In genomic region chr7:105010538-105011523, GRCh38 we compare ENCODE assay signal across 8 cellular contexts. TPM values are rescaled to one million over a fixed set of nuclear protein-coding genes. Genes with fewer than 3 reads are reported as not detected.
A peak's percentile ranks its signal among the peaks of the same experiment; 100 is the strongest.
DNase-seq lines count a peak whose midpoint lies in the region; ATAC-seq and TF ChIP-seq lines count a peak whose summit lies in the region.

No MANE protein-coding gene starts in this region.

- no peak overlapping the region for H2AFZ ChIP-seq in osteoblast (ENCODE audit: low read length)

- no peaks in the 10 kb centered on the region for H3K27me3 ChIP-seq in osteoblast (ENCODE audit: insufficient read depth, low read length)

- DNase-seq in RKO (ENCODE audit: low spot score), result peak; percentile 71
- DNase-seq in erythroblast (lab: John Stamatoyannopoulos, UW), result peak; percentile 55 to 59
- DNase-seq in osteoblast (ENCODE audit: insufficient read length, low spot score, missing footprints), result no peak
- DNase-seq in ecto neural progenitor cell (ENCODE audit: low spot score), result no peak
- no peak for DNase-seq in occipital lobe (lab: John Stamatoyannopoulos, UW)

- peaks cover 30% of the 10 kb centered on the region for H4K20me1 ChIP-seq in osteoblast (ENCODE audit: insufficient read depth, low read length)

- peak overlapping the region; percentile 97 for H3K4me2 ChIP-seq in osteoblast (ENCODE audit: insufficient read depth, low read length)

- TF ChIP-seq CTCF in osteoblast (IDR thresholded peaks at IDR 0.05; ENCODE audit: extremely low read depth, low read depth, low read length), result no peak

- peaks cover 9% of the 10 kb centered on the region for H3K36me3 ChIP-seq in osteoblast (ENCODE audit: insufficient read depth, low read length)

- H3K79me2 ChIP-seq in osteoblast (ENCODE audit: insufficient read depth, low read length), result peaks cover 95% of the 10 kb centered on the region

- H3K27ac ChIP-seq in osteoblast (ENCODE audit: low read depth, low read length), result peak overlapping the region; percentile 100

- H3K4me3 ChIP-seq in GM08714 (ENCODE audit: low read length), result peak overlapping the region; percentile 88
- peak overlapping the region; percentile 94 for H3K4me3 ChIP-seq in osteoblast (ENCODE audit: insufficient read depth, low read length)

- no peak for TF ChIP-seq POLR2A in erythroblast (IDR thresholded peaks at IDR 0.05; ENCODE audit: low read length)

- no peaks in the 10 kb centered on the region for H3K9me3 ChIP-seq in osteoblast (ENCODE audit: low read depth, low read length)

- peaks cover 37% of the 10 kb centered on the region for H3K4me1 ChIP-seq in osteoblast (ENCODE audit: insufficient read depth, low read length)

- ATAC-seq in HG02970 (IDR thresholded peaks at IDR 0.05; ENCODE audit: low FRiP score, unreplicated experiment) (no peak), HG03159 (IDR thresholded peaks at IDR 0.05; ENCODE audit: unreplicated experiment) (no peak)

RNA-seq across cellular contexts. Expression of gene KMT2E, which starts 3.2 kb away (rescaled TPM):
- 108 and 124 TPM in 2 replicates for total RNA-seq in osteoblast
- total RNA-seq in occipital lobe, result 261 TPM

Comparison
In these comparisons a context has a peak if more than half of its experiments do, and no peak if none do; other contexts are left out.
1. DNase-seq: peak in RKO (single experiment) and erythroblast (2 of 2); none in osteoblast (single experiment), ecto neural progenitor cell (single experiment) and occipital lobe (single experiment).